20 cellular contexts compared by ENCODE assay signal in the genomic region with DNA sequence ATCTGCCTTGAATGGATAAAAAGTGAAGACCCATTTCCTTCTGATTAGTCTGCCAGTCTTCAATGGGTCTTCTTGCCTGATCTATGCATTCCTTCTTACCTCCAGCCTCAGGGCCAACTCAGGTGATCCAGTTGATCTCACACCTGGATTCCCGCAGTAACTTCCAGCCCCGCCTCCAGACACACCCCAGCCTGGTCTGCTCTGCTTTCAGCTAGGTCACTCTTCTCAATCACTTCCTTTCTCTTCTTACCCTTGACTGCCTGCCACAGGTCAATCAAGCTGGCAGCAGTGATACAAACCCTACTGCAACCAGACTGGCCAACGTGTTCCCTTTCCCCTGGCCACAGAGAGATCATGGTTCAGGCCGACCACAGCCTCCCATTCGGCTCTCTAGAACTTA.
"Had no signal": no experiment of that assay in that cellular context is flagged by ENCODE, and none has a peak within 500 bp of the region (broad histone marks: within the 10 kb centered on the region; RNA-seq: fewer than 3 reads in every experiment).

No MANE protein-coding gene starts in this region.

- DNase-seq: colonic mucosa; dermis blood vessel endothelial cell; foreskin melanocyte; head of caudate nucleus; kidney glomerular epithelial cell; mucosa of descending colon; naive thymus-derived CD8-positive, alpha-beta T cell; ovary; sigmoid colon; stimulated activated CD4-positive, alpha-beta T cell treated with anti-CD3 and anti-CD28 coated beads, Interleukin-12 subunit alpha, Interleukin-12 subunit beta, amount 100 ng/mL, for 4 hours; stimulated activated naive CD4-positive, alpha-beta T cell; stomach; substantia nigra; trophoblast cell had no signal

- H3K36me3 Mint-ChIP-seq: naive thymus-derived CD8-positive, alpha-beta T cell had no signal

- H2AFZ ChIP-seq: hepatocyte had no signal

- ATAC-seq: mucosa of descending colon; naive thymus-derived CD8-positive, alpha-beta T cell had no signal

- H3K79me2 ChIP-seq: hepatocyte had no signal

- H3K36me3 ChIP-seq: colonic mucosa, ovary, right atrium auricular region, sigmoid colon, stomach, thoracic aorta had no signal

- H3K27me3 ChIP-seq: colonic mucosa, hepatocyte, ovary, right atrium auricular region, sigmoid colon, stomach had no signal

- FAIRE-seq: endothelial cell of umbilical vein, islet of Langerhans had no signal

- H3K4me2 ChIP-seq: hepatocyte had no signal

- H3K4me3 ChIP-seq: colonic mucosa, hepatocyte, mucosa of descending colon, ovary, right atrium auricular region, sigmoid colon, skin epidermis, stomach, thoracic aorta had no signal

- H3K27ac Mint-ChIP-seq: naive thymus-derived CD8-positive, alpha-beta T cell had no signal

- H3K27ac ChIP-seq: colonic mucosa, hepatocyte, ovary, right atrium auricular region, sigmoid colon, skin epidermis, stomach, thoracic aorta had no signal

- H3K4me3 Mint-ChIP-seq: naive thymus-derived CD8-positive, alpha-beta T cell had no signal

- H3K9me3 ChIP-seq: colonic mucosa, mucosa of descending colon, ovary, right atrium auricular region, sigmoid colon, stomach, thoracic aorta had no signal

- H3K4me1 ChIP-seq: colonic mucosa, right atrium auricular region, sigmoid colon, stomach had no signal
